Comparison of ENCODE assay signal across 7 cellular contexts in the genomic region with DNA sequence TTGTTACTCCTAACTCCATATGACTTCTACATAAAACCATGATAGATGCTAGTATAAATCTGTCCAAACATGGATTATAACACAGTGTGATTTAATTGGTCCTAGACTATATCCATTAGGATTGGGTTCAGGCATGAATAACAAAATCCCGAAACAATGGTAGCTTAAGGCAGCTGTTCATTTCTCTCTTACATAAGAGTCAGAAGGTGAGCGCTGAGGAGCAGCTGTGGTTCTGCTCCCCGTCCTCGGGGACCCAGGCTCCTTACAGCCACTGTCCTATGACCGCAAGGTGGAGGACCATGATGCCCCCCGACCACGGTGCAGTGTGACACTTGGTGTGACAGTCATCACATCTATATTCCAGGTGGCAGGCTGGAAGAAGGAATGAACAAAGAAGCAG.
"Had no signal": no experiment of that assay in that cellular context is flagged by ENCODE, and none has a peak within 500 bp of the region (broad histone marks: within the 10 kb centered on the region; RNA-seq: fewer than 3 reads in every experiment).

No MANE protein-coding gene starts in this region.

- FAIRE-seq: HepG2, HTR-8/SVneo, K562 had no signal

- H3K27ac ChIP-seq: HL-60 had no signal

- H3K4me3 ChIP-seq: K562 had no signal

- H3K27ac Mint-ChIP-seq: IgD-negative memory B cell had no signal

- ATAC-seq: HepG2, K562 had no signal

- DNase-seq: IMR-90, KBM-7 had no signal

- H3K36me3 Mint-ChIP-seq: IgD-negative memory B cell had no signal
